Comparison of ENCODE assay signal across 18 cellular contexts in the genomic region with DNA sequence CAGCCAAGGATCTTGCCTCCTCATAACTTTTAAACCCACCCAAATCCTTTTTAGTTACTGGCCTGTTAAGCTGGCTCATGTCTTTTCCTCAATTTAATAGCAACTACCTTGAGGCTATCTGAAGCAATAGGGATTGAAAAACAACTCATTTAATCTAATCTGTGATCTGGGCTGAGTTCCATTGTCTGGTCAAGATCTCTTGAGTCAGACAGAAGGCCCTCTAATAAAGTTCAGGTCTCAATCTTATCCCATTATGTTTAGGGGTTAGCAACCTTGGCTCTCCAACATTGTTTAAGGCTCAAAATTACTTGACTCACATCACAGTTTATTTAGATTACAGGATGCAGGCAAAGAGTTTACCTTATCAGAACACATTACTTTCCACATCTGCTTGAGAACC.
"Had no signal": no experiment of that assay in that cellular context is flagged by ENCODE, and none has a peak within 500 bp of the region (broad histone marks: within the 10 kb centered on the region; RNA-seq: fewer than 3 reads in every experiment).

No MANE protein-coding gene starts in this region.

- H3K36me3 ChIP-seq: left lung, vagina had no signal

- H3K4me1 ChIP-seq: left lung, testis, vagina had no signal

- H3K9me3 ChIP-seq: left lung, testis, vagina had no signal

- DNase-seq: activated CD8-positive, alpha-beta memory T cell treated with anti-CD3 and anti-CD28 coated beads for 24 hours; activated CD8-positive, alpha-beta memory T cell treated with anti-CD3 and anti-CD28 coated beads, Interleukin-2, amount 50 U/mL, for 4 hours; activated naive CD8-positive, alpha-beta T cell treated with anti-CD3 and anti-CD28 coated beads for 36 hours; activated T-cell treated with anti-CD3 and anti-CD28 coated beads, Interleukin-2, amount 50 U/mL, for 24 hours; anterior cingulate cortex; effector CD4-positive, alpha-beta T cell; glutamatergic neuron; immature natural killer cell; kidney glomerular epithelial cell; left lung; retina; stimulated activated CD4-positive, alpha-beta T cell treated with anti-CD3 and anti-CD28 coated beads, Interleukin-4, amount 100 ng/mL, for 1 hour; stimulated activated naive CD4-positive, alpha-beta T cell; T-helper 9 cell; testis had no signal

- H3K4me2 ChIP-seq: hepatocyte had no signal

- H3K27me3 ChIP-seq: hepatocyte, left lung, testis, vagina had no signal

- H3K27ac ChIP-seq: hepatocyte, left lung, testis, vagina had no signal

- H3K79me2 ChIP-seq: hepatocyte had no signal

- H3K4me3 ChIP-seq: hepatocyte, left lung, lung, testis, vagina had no signal
